In genomic region chr15:57477736-57478522, GRCh38 we compare ENCODE assay signal across 11 cellular contexts.
DNase-seq lines count a peak whose midpoint lies in the region; ATAC-seq and TF ChIP-seq lines count a peak whose summit lies in the region.
"Had no signal": no experiment of that assay in that cellular context is flagged by ENCODE, and none has a peak within 500 bp of the region (broad histone marks: within the 10 kb centered on the region; RNA-seq: fewer than 3 reads in every experiment).

No MANE protein-coding gene starts in this region.

- H3K9me3 ChIP-seq in Caco-2 (no peaks in the 10 kb centered on the region), right lobe of liver (no peaks in the 10 kb centered on the region)
- H3K9me3 ChIP-seq: spleen had no signal

- POLR2A ChIA-PET in Caco-2 (lab: Charles Lee) = no interaction called here
- POLR2A ChIA-PET in activated CD4-positive, alpha-beta memory T cell treated with anti-CD3 and anti-CD28 coated beads for 36 hours (lab: Charles Lee) = no interaction called here

- no peak overlapping the region for H3K4me3 Mint-ChIP-seq in Caco-2 (ENCODE audit: unreplicated experiment)
- H3K4me3 Mint-ChIP-seq in activated CD4-positive, alpha-beta memory T cell treated with anti-CD3 and anti-CD28 coated beads for 36 hours = no peak overlapping the region

- H3K27me3 ChIP-seq in Caco-2 (replicated peaks; ENCODE audit: control insufficient read depth, insufficient read depth, low read length) (no peaks in the 10 kb centered on the region), right lobe of liver (no peaks in the 10 kb centered on the region)
- H3K27me3 ChIP-seq: spleen had no signal

- WGBS in right lobe of liver (ENCODE audit: insufficient coverage, low coverage, low lambda C conversion rate, missing lambda C conversion rate) = 37% methylated on average over 8 of the region's 9 CpGs

- no peak for TF ChIP-seq POLR2A in right lobe of liver (IDR thresholded peaks at IDR 0.05)

- 0 out of 2 replicates have a peak, but pooled peaks cover 2% of the 10 kb centered on the region for H3K36me3 ChIP-seq in Caco-2 (ENCODE audit: control insufficient read depth, insufficient read depth, low read length)
- H3K36me3 ChIP-seq in right lobe of liver = no peaks in the 10 kb centered on the region
- H3K36me3 ChIP-seq: spleen had no signal

- H3K4me3 ChIP-seq in Caco-2 (ENCODE audit: low read depth, low read length) (no peak overlapping the region), right lobe of liver (no peak overlapping the region)
- H3K4me3 ChIP-seq: spleen had no signal

- CTCF ChIA-PET in Caco-2 (lab: Charles Lee) = interaction anchor here (0.6 to 1.3 kb wide), 3 partner anchors 28 to 112 kb away, joined by 3 to 6 read pairs (median 5); no protein-coding TSS in a partner anchor
- CTCF ChIA-PET in activated CD4-positive, alpha-beta memory T cell treated with anti-CD3 and anti-CD28 coated beads for 36 hours (lab: Charles Lee) = interaction anchor here (1.2 kb wide), 1 partner anchor 64 kb away, joined by 3 read pairs; no protein-coding TSS in a partner anchor

- H3K4me1 ChIP-seq in Caco-2 (peaks cover 28% of the 10 kb centered on the region), right lobe of liver (peaks cover 0 to 56% (median 21%) of the 10 kb centered on the region in 4 donors)
- H3K4me1 ChIP-seq: spleen had no signal

- H3K27ac ChIP-seq in VCaP (peak overlapping the region; percentile 72), right lobe of liver (peak overlapping the region; percentile 65 to 82 (median 66))
- H3K27ac ChIP-seq: spleen had no signal

- DNase-seq in Caco-2 = peak; percentile 69 to 84
- DNase-seq in right lobe of liver = peak; percentile 77 to 92 (median 89)
- no peak for DNase-seq in effector CD8-positive, alpha-beta T cell (lab: John Stamatoyannopoulos, UW)
- DNase-seq in SIG-M5 treated with dmso at 0.1 percent for 504 hours (lab: John Stamatoyannopoulos, UW; ENCODE audit: unreplicated experiment) = no peak
- no peak for DNase-seq in activated naive CD4-positive, alpha-beta T cell (lab: John Stamatoyannopoulos, UW)
- DNase-seq in activated CD4-positive, alpha-beta memory T cell treated with anti-CD3 and anti-CD28 coated beads for 36 hours = no peak
- DNase-seq: activated T-cell treated with anti-CD3 and anti-CD28 coated beads, Interleukin-2, amount 50 U/mL, for 48 hours; NCI-H187; spleen had no signal

- peak; percentile 86 for ATAC-seq in GM21447 (IDR thresholded peaks at IDR 0.05; ENCODE audit: unreplicated experiment)
- peak; percentile 81 to 90 (median 86) for ATAC-seq in right lobe of liver

- peaks cover 29% of the 10 kb centered on the region for H3K4me1 Mint-ChIP-seq in Caco-2 (ENCODE audit: low read depth, unreplicated experiment)
- H3K4me1 Mint-ChIP-seq in activated CD4-positive, alpha-beta memory T cell treated with anti-CD3 and anti-CD28 coated beads for 36 hours (ENCODE audit: low read depth) = no peaks in the 10 kb centered on the region

- no peaks in the 10 kb centered on the region for H3K9me3 Mint-ChIP-seq in Caco-2 (ENCODE audit: unreplicated experiment)
- H3K9me3 Mint-ChIP-seq in activated CD4-positive, alpha-beta memory T cell treated with anti-CD3 and anti-CD28 coated beads for 36 hours = no peaks in the 10 kb centered on the region

- no peaks in the 10 kb centered on the region for H3K27me3 Mint-ChIP-seq in Caco-2 (ENCODE audit: insufficient read depth, unreplicated experiment)
- H3K27me3 Mint-ChIP-seq in activated CD4-positive, alpha-beta memory T cell treated with anti-CD3 and anti-CD28 coated beads for 36 hours = peaks cover 15% of the 10 kb centered on the region

- H3K27ac Mint-ChIP-seq in Caco-2 (ENCODE audit: unreplicated experiment) = peak overlapping the region; percentile 29
- H3K27ac Mint-ChIP-seq in activated CD4-positive, alpha-beta memory T cell treated with anti-CD3 and anti-CD28 coated beads for 36 hours = no peak overlapping the region

- no peak for TF ChIP-seq CTCF in Caco-2 (IDR thresholded peaks at IDR 0.05; ENCODE audit: insufficient read depth in 1 of 2, low read depth in 1 of 2, low read length in 1 of 2, severe bottlenecking in 1 of 2, unreplicated experiment in 1 of 2)
- no peak for TF ChIP-seq CTCF in VCaP (conservative IDR thresholded peaks at IDR 0.05)
- TF ChIP-seq CTCF in right lobe of liver (IDR thresholded peaks at IDR 0.05) = no peak

- intact Hi-C loops in Caco-2 (cut with micrococcal nuclease; ENCODE audit: unreplicated experiment) (loop anchor here (1.0 to 5.0 kb wide), 3 partner anchors 19 to 49 kb away; no protein-coding TSS in a partner anchor), right lobe of liver (cut with DNase I) (no loop called here)
- intact Hi-C loops in activated CD4-positive, alpha-beta memory T cell treated with anti-CD3 and anti-CD28 coated beads for 36 hours (cut with micrococcal nuclease) = no loop called here

- peaks cover 9% of the 10 kb centered on the region for H3K36me3 Mint-ChIP-seq in Caco-2 (ENCODE audit: insufficient read depth, unreplicated experiment)
- H3K36me3 Mint-ChIP-seq in activated CD4-positive, alpha-beta memory T cell treated with anti-CD3 and anti-CD28 coated beads for 36 hours = no peaks in the 10 kb centered on the region

- BruUV-seq in Caco-2 (replicated peaks; lab: Mats Ljungman, UMichigan) = no TSS peak

Comparison
In these comparisons a context has a peak if more than half of its experiments do, and no peak if none do; other contexts are left out.
1. DNase-seq: peak in Caco-2 (2 of 2) and right lobe of liver (3 of 3); none in effector CD8-positive, alpha-beta T cell (single experiment), SIG-M5 treated with dmso at 0.1 percent for 504 hours (single experiment), activated naive CD4-positive, alpha-beta T cell (0 of 4) and activated CD4-positive, alpha-beta memory T cell treated with anti-CD3 and anti-CD28 coated beads for 36 hours (single experiment).